ENCODE assay signal across 28 cellular contexts in genomic region chr13:46771693-46772092, GRCh38.
"Had no signal": no experiment of that assay in that cellular context is flagged by ENCODE, and none has a peak within 500 bp of the region (broad histone marks: within the 10 kb centered on the region; RNA-seq: fewer than 3 reads in every experiment).

No MANE protein-coding gene starts in this region.

- ATAC-seq: effector memory CD8-positive, alpha-beta T cell; esophagus mucosa; foreskin keratinocyte; gastrocnemius medialis; gastroesophageal sphincter; heart left ventricle; heart right ventricle had no signal

- H3K4me1 ChIP-seq: colonic mucosa, foreskin keratinocyte, gastrocnemius medialis had no signal

- H3K36me3 ChIP-seq: colonic mucosa had no signal

- H3K27ac Mint-ChIP-seq: dendritic cell treated with granulocyte-macrophage colony-stimulating factor and Interleukin-4, amounts not matched to agents 40 ng/mL and 50 ng/mL, for 4 days; effector memory CD8-positive, alpha-beta T cell; endodermal cell had no signal

- H3K27ac ChIP-seq: colonic mucosa, coronary artery, dorsolateral prefrontal cortex, epithelial cell of prostate, esophagus muscularis mucosa, esophagus squamous epithelium, foreskin keratinocyte, gastrocnemius medialis, gastroesophageal sphincter, heart left ventricle, heart right ventricle had no signal

- H3K9me3 ChIP-seq: colonic mucosa, esophagus muscularis mucosa, esophagus squamous epithelium, gastrocnemius medialis, gastroesophageal sphincter had no signal

- H3K4me3 Mint-ChIP-seq: dendritic cell treated with granulocyte-macrophage colony-stimulating factor and Interleukin-4, amounts not matched to agents 40 ng/mL and 50 ng/mL, for 4 days; effector memory CD8-positive, alpha-beta T cell; endodermal cell had no signal

- H3K27me3 Mint-ChIP-seq: dendritic cell treated with granulocyte-macrophage colony-stimulating factor and Interleukin-4, amounts not matched to agents 40 ng/mL and 50 ng/mL, for 4 days; effector memory CD8-positive, alpha-beta T cell had no signal

- FAIRE-seq: colon, endometrium, endothelial cell of umbilical vein, frontal cortex had no signal

- H3K4me3 ChIP-seq: colonic mucosa, coronary artery, dorsolateral prefrontal cortex, esophagus muscularis mucosa, esophagus squamous epithelium, gastrocnemius medialis, gastroesophageal sphincter, heart left ventricle, heart right ventricle had no signal

- H3K9me3 Mint-ChIP-seq: dendritic cell treated with granulocyte-macrophage colony-stimulating factor and Interleukin-4, amounts not matched to agents 40 ng/mL and 50 ng/mL, for 4 days; effector memory CD8-positive, alpha-beta T cell; endodermal cell had no signal

- H3K27me3 ChIP-seq: colonic mucosa, dorsolateral prefrontal cortex, esophagus muscularis mucosa, esophagus squamous epithelium, foreskin keratinocyte, gastrocnemius medialis, gastroesophageal sphincter, heart left ventricle, heart right ventricle had no signal

- DNase-seq: colonic mucosa; cortex of kidney; dermis blood vessel endothelial cell; dorsolateral prefrontal cortex; effector CD4-positive, alpha-beta T cell; effector CD8-positive, alpha-beta T cell; effector memory CD4-positive, alpha-beta T cell; effector memory CD8-positive, alpha-beta T cell; endodermal cell; erythroblast; esophagus squamous epithelium; foreskin fibroblast; foreskin keratinocyte; gastrocnemius medialis; glutamatergic neuron; head of caudate nucleus; heart left ventricle; heart right ventricle had no signal
